ENCODE assay signal across 24 cellular contexts in the genomic region with DNA sequence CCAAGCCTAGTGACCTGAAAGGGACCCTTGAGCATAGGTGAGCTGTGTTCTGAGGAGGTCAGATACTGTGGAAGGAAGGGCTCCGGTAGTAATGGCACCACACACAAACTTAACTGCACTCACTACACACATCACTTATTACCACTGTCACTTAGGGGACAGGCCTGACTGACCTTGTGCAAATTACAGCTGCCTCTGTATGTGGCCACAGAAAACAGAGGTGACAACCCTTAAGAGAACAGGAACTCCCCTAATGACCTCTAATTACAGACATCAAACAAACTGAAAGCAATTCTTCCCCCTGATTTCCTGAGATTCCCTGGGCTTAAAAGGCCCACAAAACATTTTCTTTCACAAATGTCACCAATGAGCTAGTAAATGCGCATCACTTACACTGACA.
DNase-seq lines count a peak whose midpoint lies in the region; ATAC-seq and TF ChIP-seq lines count a peak whose summit lies in the region.
"Had no signal": no experiment of that assay in that cellular context is flagged by ENCODE, and none has a peak within 500 bp of the region (broad histone marks: within the 10 kb centered on the region; RNA-seq: fewer than 3 reads in every experiment).

No MANE protein-coding gene starts in this region.

- no peaks in the 10 kb centered on the region for H3K79me1 ChIP-seq in H9 (ENCODE audit: insufficient read depth, low read depth, low read length, poor library complexity, severe bottlenecking)

- H3K18ac ChIP-seq in H9 (ENCODE audit: insufficient read length, low read depth, low read length), result no peak overlapping the region

- no peaks in the 10 kb centered on the region for H4K20me1 ChIP-seq in H9 (ENCODE audit: control insufficient read depth, insufficient read depth, insufficient read length)

- no peak overlapping the region for H3K4me3 ChIP-seq in GM12865 (ENCODE audit: low read depth, low read length)
- H3K4me3 ChIP-seq: adrenal gland, lower lobe of right lung, thoracic aorta had no signal

- H3K9ac ChIP-seq in H9 (ENCODE audit: extremely low read depth, insufficient read length, low read length), result no peak overlapping the region

- no peak overlapping the region for H2BK120ac ChIP-seq in H9 (ENCODE audit: low read depth, low read length, poor library complexity, severe bottlenecking)

- no peak overlapping the region for H4K8ac ChIP-seq in H9 (replicated peaks; ENCODE audit: insufficient read length, low read depth, low read length)

- H2BK15ac ChIP-seq in H9 (ENCODE audit: low read depth, low read length), result no peak overlapping the region

- H2AFZ ChIP-seq in H9 (ENCODE audit: low read length), result no peak overlapping the region

- H3K36me3 Mint-ChIP-seq in H9 (ENCODE audit: insufficient read depth in 1 of 3, low read depth in 3 of 3), result peaks cover 0 to 7% (median 0%) of the 10 kb centered on the region in 3 experiments; a peak in 3 of 7 replicates
- H3K36me3 Mint-ChIP-seq: naive B cell had no signal

- no peaks in the 10 kb centered on the region for H3K27me3 ChIP-seq in H9 (ENCODE audit: insufficient read depth, low read length)
- H3K27me3 ChIP-seq: adrenal gland had no signal

- no peak overlapping the region for H3K56ac ChIP-seq in H9 (ENCODE audit: insufficient read length, low read depth, low read length)

- no peaks in the 10 kb centered on the region for H3K79me2 ChIP-seq in H9 (ENCODE audit: insufficient read depth, low read length)

- H2BK5ac ChIP-seq in H9 (ENCODE audit: insufficient read length, low read length), result no peak overlapping the region

- peak; percentile 65 for DNase-seq in GM12865 (ENCODE audit: low read depth)
- DNase-seq in H9, result no peak
- DNase-seq in RWPE1 (ENCODE audit: low spot score), result no peak
- DNase-seq in left kidney (ENCODE audit: low read depth, low spot score), result peak; percentile 25
- no peak for DNase-seq in NAMALWA (ENCODE audit: low spot score)
- DNase-seq in activated naive CD4-positive, alpha-beta T cell treated with Interleukin-2 at 50 U/mL for 16 hours, result no peak
- DNase-seq: activated CD4-positive, alpha-beta T cell treated with anti-CD3 and anti-CD28 coated beads, Interleukin-2, amount 50 U/mL, for 1 hour; activated CD8-positive, alpha-beta memory T cell treated with anti-CD3 and anti-CD28 coated beads, Interleukin-2, amount 50 U/mL, for 48 hours; activated effector memory CD4-positive, alpha-beta T cell treated with anti-CD3 and anti-CD28 coated beads, Interleukin-2, amount 50 U/mL, for 16 hours; adrenal gland; AML-193; Caco-2; central memory CD4-positive, alpha-beta T cell; effector CD8-positive, alpha-beta T cell; GOT3; head of caudate nucleus; KG1; lower lobe of right lung; naive B cell; NCI-H1092 treated with DMSO at 0.1 percent for 48 hours; SW 1271 had no signal

- H3K4ac ChIP-seq in H9 (ENCODE audit: low read depth, low read length), result no peak overlapping the region

- peaks cover 0 to 6% of the 10 kb centered on the region in 2 experiments; a peak in 3 of 5 replicates for H3K9me3 Mint-ChIP-seq in H9

- H2BK12ac ChIP-seq in H9 (ENCODE audit: insufficient read length, low read depth, low read length), result no peak overlapping the region

- no peak for TF ChIP-seq CTCF in GM12865 (IDR thresholded peaks at IDR 0.05; ENCODE audit: insufficient read depth, low read depth, low read length, missing control alignments)
- no peak for TF ChIP-seq CTCF in H9 (conservative IDR thresholded peaks at IDR 0.05)
- no peak for TF ChIP-seq CTCF in RWPE1 (conservative IDR thresholded peaks at IDR 0.05; ENCODE audit: low read depth)

- H2BK20ac ChIP-seq in H9 (ENCODE audit: low read depth, low read length, poor library complexity, severe bottlenecking), result no peak overlapping the region

- POLR2A ChIA-PET in RWPE1 (lab: Yijun Ruan, JAX; ENCODE audit: low non-redundant PET), result no interaction called here

- no peaks in the 10 kb centered on the region for H3K4me1 ChIP-seq in H9 (ENCODE audit: insufficient read depth, low read length)
- H3K4me1 ChIP-seq: adrenal gland, lower lobe of right lung had no signal

- H3K27ac ChIP-seq in H9 (ENCODE audit: insufficient read length, low read depth, low read length), result no peak overlapping the region
- peak overlapping the region; percentile 80 for H3K27ac ChIP-seq in RWPE1
- H3K27ac ChIP-seq: adrenal gland, lower lobe of right lung, thoracic aorta had no signal

- CTCF ChIA-PET in RWPE1 (lab: Yijun Ruan, JAX), result interaction anchor here (0.7 kb wide), 1 partner anchor 512 kb away, joined by 3 read pairs; no protein-coding TSS in a partner anchor

- H3K4me1 Mint-ChIP-seq in H9, result peaks cover 5 to 16% of the 10 kb centered on the region in 2 experiments
- H3K4me1 Mint-ChIP-seq: naive B cell had no signal

- H3T11ph ChIP-seq in H9 (ENCODE audit: low read length), result no peak overlapping the region

- ATAC-seq in GM18909 (IDR thresholded peaks at IDR 0.05; ENCODE audit: poor library complexity, unreplicated experiment) (no peak), GM18868 (IDR thresholded peaks at IDR 0.05; ENCODE audit: unreplicated experiment) (no peak)
- ATAC-seq: lower lobe of right lung had no signal

- peak overlapping the region in 2 of 3 experiments; percentile 41 to 67; a peak in 2 of 7 replicates for H3K27ac Mint-ChIP-seq in H9
- H3K27ac Mint-ChIP-seq: naive B cell had no signal

- no peaks in the 10 kb centered on the region for H3K9me3 ChIP-seq in H9 (ENCODE audit: control insufficient read depth, low read depth, low read length)
- H3K9me3 ChIP-seq: adrenal gland, Caco-2, lower lobe of right lung, thoracic aorta had no signal

- WGBS in H9 (ENCODE audit: extremely low coverage, insufficient read length, low lambda C conversion rate), result no CpG with 5 or more reads among the region's 2 CpGs

- H3K4me2 ChIP-seq in H9 (ENCODE audit: insufficient read depth, insufficient read length, low read length), result no peak overlapping the region

- H4K5ac ChIP-seq in H9 (ENCODE audit: insufficient read length, low read depth, low read length), result no peak overlapping the region

- H4K91ac ChIP-seq in H9 (ENCODE audit: insufficient read length, low read depth, low read length), result no peak overlapping the region

- H3K14ac ChIP-seq in H9 (ENCODE audit: insufficient read depth, low read length), result no peak overlapping the region

- H3K27me3 Mint-ChIP-seq in H9 (ENCODE audit: low read depth), result no peaks in the 10 kb centered on the region; the same call in 1 of the 2 replicates
- H3K27me3 Mint-ChIP-seq: naive B cell had no signal

- H3K23ac ChIP-seq in H9 (ENCODE audit: insufficient read length, low read depth, low read length), result no peak overlapping the region

- H3K23me2 ChIP-seq in H9 (ENCODE audit: insufficient read length, low read depth, low read length, poor library complexity, severe bottlenecking), result no peaks in the 10 kb centered on the region

- no peak overlapping the region for H2AK5ac ChIP-seq in H9 (ENCODE audit: insufficient read length, low read length)

- no peak overlapping the region for H3K4me3 Mint-ChIP-seq in H9
- H3K4me3 Mint-ChIP-seq: naive B cell had no signal

Comparison
In these comparisons a context has a peak if more than half of its experiments do, and no peak if none do; other contexts are left out.
1. DNase-seq: peak in GM12865 (single experiment) and left kidney (single experiment); none in H9 (single experiment), RWPE1 (single experiment), NAMALWA (single experiment) and activated naive CD4-positive, alpha-beta T cell treated with Interleukin-2 at 50 U/mL for 16 hours (single experiment).